19 cellular contexts compared by ENCODE assay signal in the genomic region with DNA sequence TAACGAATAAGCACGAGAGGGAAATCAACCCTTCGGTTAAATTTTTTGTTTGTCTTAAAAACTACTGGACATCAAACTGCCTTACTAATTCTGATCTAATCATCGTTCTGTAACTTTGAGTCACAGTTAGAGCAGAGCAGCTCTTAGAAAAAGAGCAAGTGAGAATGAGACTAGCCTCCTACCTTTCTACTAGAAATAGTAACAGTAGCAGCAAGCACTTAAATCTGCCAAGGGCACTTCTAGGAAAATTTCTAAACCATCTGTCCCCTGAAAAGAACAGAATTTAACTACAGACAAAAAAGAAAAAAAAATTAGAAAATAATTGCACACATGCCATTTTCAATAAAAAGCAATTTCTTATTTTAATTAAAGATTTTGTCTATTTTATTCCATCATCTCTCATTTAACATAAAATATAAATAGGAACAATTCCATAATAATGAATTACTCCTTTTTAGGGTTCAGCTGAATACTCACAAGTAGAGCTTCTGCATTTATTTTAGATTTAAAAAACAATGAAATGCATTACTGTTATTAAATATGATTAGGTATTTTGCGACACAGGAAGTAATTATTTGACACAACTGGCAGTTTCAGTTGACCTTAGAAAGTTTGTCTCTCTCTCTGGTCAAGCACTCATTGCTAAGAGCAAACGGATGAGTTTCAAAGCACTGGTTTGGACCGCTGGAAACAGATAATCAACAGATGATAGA.
DNase-seq lines count a peak whose midpoint lies in the region; ATAC-seq, FAIRE-seq and TF ChIP-seq lines count a peak whose summit lies in the region.
"Had no signal": no experiment of that assay in that cellular context is flagged by ENCODE, and none has a peak within 500 bp of the region (broad histone marks: within the 10 kb centered on the region; RNA-seq: fewer than 3 reads in every experiment).

No MANE protein-coding gene starts in this region.

- no peaks in the 10 kb centered on the region for H3K36me3 Mint-ChIP-seq in activated CD8-positive, alpha-beta T cell treated with anti-CD3 and anti-CD28 coated beads for 36 hours (ENCODE audit: low read depth)

- no peaks in the 10 kb centered on the region for H3K9me2 ChIP-seq in PC-9 (ENCODE audit: insufficient read depth)

- no peaks in the 10 kb centered on the region for H3K36me3 ChIP-seq in PC-9 (ENCODE audit: low read depth)

- DNase-seq in NCI-H1417 (lab: John Stamatoyannopoulos, UW) (peak in 2 of 3 experiments; percentile 14 to 63), NCI-H1417 treated with DMSO at 0.1 percent for 48 hours (lab: John Stamatoyannopoulos, UW) (no peak), H54 (ENCODE audit: insufficient read length, low spot score) (no peak), PC-9 (no peak), putamen (ENCODE audit: low spot score) (peak; percentile 41), D721Med (ENCODE audit: insufficient read length, low spot score) (no peak), epidermal melanocyte (ENCODE audit: insufficient read length, low spot score) (no peak)
- DNase-seq in activated CD8-positive, alpha-beta T cell treated with anti-CD3 and anti-CD28 coated beads for 36 hours, result no peak
- DNase-seq: GF-D8, NCI-H2029 treated with DMSO at 0.1 percent for 48 hours, NCI-H345, NCI-H774, SHP77 had no signal

- no peak for TF ChIP-seq CTCF in PC-9 (conservative IDR thresholded peaks at IDR 0.05)
- no peak for TF ChIP-seq CTCF in activated CD8-positive, alpha-beta T cell treated with anti-CD3 and anti-CD28 coated beads for 36 hours (IDR thresholded peaks at IDR 0.05)
- no peak for TF ChIP-seq CTCF in D721Med (IDR thresholded peaks at IDR 0.05; ENCODE audit: insufficient read depth, missing control alignments)

- POLR2A ChIA-PET in PC-9 (lab: Charles Lee; ENCODE audit: unreplicated experiment), result no interaction called here
- POLR2A ChIA-PET in activated CD8-positive, alpha-beta T cell treated with anti-CD3 and anti-CD28 coated beads for 36 hours (lab: Charles Lee), result no interaction called here

- TF ChIP-seq POLR2A in H54 (IDR thresholded peaks at IDR 0.05; ENCODE audit: low read depth, low read length), result no peak

- H2AFZ ChIP-seq in PC-9, result peak overlapping the region; percentile 23; the same call in 1 of the 2 replicates

- no peak for ATAC-seq in activated CD8-positive, alpha-beta T cell treated with anti-CD3 and anti-CD28 coated beads for 36 hours

- CTCF ChIA-PET in PC-9 (lab: Charles Lee), result no interaction called here
- CTCF ChIA-PET in activated CD8-positive, alpha-beta T cell treated with anti-CD3 and anti-CD28 coated beads for 36 hours (lab: Charles Lee), result no interaction called here

- H3K4me3 Mint-ChIP-seq in activated CD8-positive, alpha-beta T cell treated with anti-CD3 and anti-CD28 coated beads for 36 hours, result no peak overlapping the region
- H3K4me3 Mint-ChIP-seq: B cell had no signal

- no peaks in the 10 kb centered on the region for H3K9me3 Mint-ChIP-seq in activated CD8-positive, alpha-beta T cell treated with anti-CD3 and anti-CD28 coated beads for 36 hours

- H3K79me2 ChIP-seq in PC-9 (ENCODE audit: low read depth), result no peaks in the 10 kb centered on the region

- H3K9me3 ChIP-seq in PC-9 (ENCODE audit: insufficient read depth, low read depth), result no peaks in the 10 kb centered on the region

- FAIRE-seq in H54 (lab: Jason Lieb, UNC) (peak; percentile 23), D721Med (lab: Jason Lieb, UNC) (no peak)
- FAIRE-seq: GM12892, GM18507 had no signal

- no peaks in the 10 kb centered on the region for H3K27me3 Mint-ChIP-seq in activated CD8-positive, alpha-beta T cell treated with anti-CD3 and anti-CD28 coated beads for 36 hours
- H3K27me3 Mint-ChIP-seq: B cell had no signal

- H3K4me1 Mint-ChIP-seq in activated CD8-positive, alpha-beta T cell treated with anti-CD3 and anti-CD28 coated beads for 36 hours (ENCODE audit: low read depth), result no peaks in the 10 kb centered on the region
- H3K4me1 Mint-ChIP-seq: B cell had no signal

- H3K4me3 ChIP-seq in PC-9, result no peak overlapping the region
- H3K4me3 ChIP-seq: SK-N-MC had no signal

- no TSS peak for BruUV-seq in PC-9 (replicated peaks; lab: Mats Ljungman, UMichigan)

- no peak overlapping the region for H3K27ac Mint-ChIP-seq in activated CD8-positive, alpha-beta T cell treated with anti-CD3 and anti-CD28 coated beads for 36 hours
- H3K27ac Mint-ChIP-seq: B cell had no signal

- H3K27me3 ChIP-seq in PC-9 (ENCODE audit: insufficient read depth, low read depth), result no peaks in the 10 kb centered on the region

- H3K4me2 ChIP-seq in PC-9, result no peak overlapping the region
- H3K4me2 ChIP-seq: KMS-11 had no signal

- no peaks in the 10 kb centered on the region for H3K4me1 ChIP-seq in PC-9 (replicated peaks; ENCODE audit: insufficient read depth)

- H3F3A ChIP-seq in PC-9 (ENCODE audit: insufficient read depth, low read depth), result no peaks in the 10 kb centered on the region

- H3K27ac ChIP-seq in PC-9, result no peak overlapping the region
- H3K27ac ChIP-seq: 22Rv1, KMS-11, SK-N-MC had no signal

- no peaks in the 10 kb centered on the region for H4K20me1 ChIP-seq in PC-9 (ENCODE audit: insufficient read depth)

- intact Hi-C loops in PC-9 (cut with micrococcal nuclease; ENCODE audit: unreplicated experiment), result no loop called here
- intact Hi-C loops in activated CD8-positive, alpha-beta T cell treated with anti-CD3 and anti-CD28 coated beads for 36 hours (cut with micrococcal nuclease), result no loop called here

Comparison
In these comparisons a context has a peak if more than half of its experiments do, and no peak if none do; other contexts are left out.
1. DNase-seq: peak in NCI-H1417 (2 of 3) and putamen (single experiment); none in NCI-H1417 treated with DMSO at 0.1 percent for 48 hours (single experiment), H54 (single experiment), PC-9 (0 of 2), activated CD8-positive, alpha-beta T cell treated with anti-CD3 and anti-CD28 coated beads for 36 hours (single experiment), D721Med (single experiment) and epidermal melanocyte (single experiment).